Comparison of ENCODE assay signal across 8 cellular contexts in the genomic region with DNA sequence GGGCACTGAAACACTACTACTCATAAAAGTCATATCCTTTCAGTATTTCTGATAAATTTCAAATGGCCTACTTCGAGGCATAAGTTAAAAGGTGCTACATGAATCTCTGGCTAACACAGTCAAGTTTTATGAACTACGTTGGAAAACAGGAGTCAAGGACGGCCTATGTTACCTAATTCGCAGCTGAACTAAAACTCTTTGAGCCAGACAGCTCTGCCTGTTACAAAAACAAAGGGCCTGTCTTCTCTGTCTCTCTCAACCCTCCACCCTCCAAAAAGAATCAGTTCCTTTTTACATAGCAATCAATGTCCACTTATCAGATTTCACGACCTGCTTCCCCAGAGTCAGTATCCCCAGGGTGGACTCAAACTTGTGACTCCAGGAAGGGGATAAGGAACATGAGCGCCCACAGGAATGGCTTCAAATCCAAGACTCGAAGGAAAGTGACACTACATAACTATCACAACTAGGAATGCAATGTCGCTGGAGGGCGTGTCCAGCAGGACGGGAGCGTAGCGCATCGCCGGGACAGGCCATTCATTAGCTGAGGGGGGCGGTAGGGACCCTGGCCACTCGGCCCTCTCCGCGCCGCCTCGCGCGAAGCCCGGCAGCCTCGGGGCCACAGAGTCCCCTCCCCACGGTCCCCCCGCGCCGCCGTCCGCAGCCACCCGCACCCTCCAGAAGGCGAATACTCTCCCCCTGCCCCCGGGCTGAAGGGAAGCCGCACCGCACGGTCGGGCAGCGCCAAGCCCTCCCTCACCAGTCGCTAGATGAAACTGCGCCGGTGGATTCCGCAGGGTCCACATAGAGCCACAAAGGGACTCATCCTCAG. TPM values are rescaled to one million over a fixed set of nuclear protein-coding genes. Genes with fewer than 3 reads are reported as not detected.
DNase-seq lines count a peak whose midpoint lies in the region; ATAC-seq lines count a peak whose summit lies in the region.

No MANE protein-coding gene starts in this region.

- intact Hi-C loops in left ventricle myocardium superior (cut with micrococcal nuclease) = no loop called here

- peak; percentile 71 for DNase-seq in Caki2 (ENCODE audit: low read depth)
- DNase-seq in NCI-H69 (lab: John Stamatoyannopoulos, UW) = peak; percentile 81
- DNase-seq in amniotic epithelial cell (ENCODE audit: low read depth) = peak; percentile 44
- peak; percentile 70 for DNase-seq in left ventricle myocardium superior
- peak; percentile 79 for DNase-seq in pons (ENCODE audit: low spot score)
- DNase-seq in cerebellar nuclear complex (lab: John Stamatoyannopoulos, UW) = no peak

- in situ Hi-C loops in Caki2 (cut with HindIII; ENCODE audit: low pct_unique_long_range_greater_than_20kb, low sequenced_read_pairs) = no loop called here

- ATAC-seq in GM19023 (IDR thresholded peaks at IDR 0.05; ENCODE audit: unreplicated experiment) (peak; percentile 46), HG03135 (IDR thresholded peaks at IDR 0.05; ENCODE audit: unreplicated experiment) (peak; percentile 53), left ventricle myocardium superior (peak; percentile 75)

RNA-seq across cellular contexts. Expression of a gene that starts 0.5 kb away (rescaled TPM):
- total RNA-seq in Caki2 (2014; rRNA removed; shearing (Covaris generic); ENCODE audit: low replicate concordance) = 37.2 and 37.4 TPM in 2 replicates
- 30.7 TPM for total RNA-seq in left ventricle myocardium superior

Comparison
In these comparisons a context has a peak if more than half of its experiments do, and no peak if none do; other contexts are left out.
1. DNase-seq: peak in Caki2 (single experiment), NCI-H69 (single experiment), amniotic epithelial cell (single experiment), left ventricle myocardium superior (single experiment) and pons (single experiment); none in cerebellar nuclear complex (0 of 2).
2. Peak in every context shown above with its lines, with median percentiles within 50 percentile points of each other: ATAC-seq.